In genomic region chr19:45446295-45446694, GRCh38 we compare ENCODE assay signal across 8 cellular contexts. TPM values are rescaled to one million over a fixed set of nuclear protein-coding genes. Genes with fewer than 3 reads are reported as not detected.
DNase-seq lines count a peak whose midpoint lies in the region; ATAC-seq and TF ChIP-seq lines count a peak whose summit lies in the region.

No MANE protein-coding gene starts in this region.

- H3K27me3 ChIP-seq in heart left ventricle (no peaks in the 10 kb centered on the region), sigmoid colon (no peaks in the 10 kb centered on the region)

- intact Hi-C loops in heart left ventricle (cut with DNase I) (no loop called here), cardiac septum (cut with DNase I) (no loop called here), OCI-LY7 (cut with micrococcal nuclease; ENCODE audit: unreplicated experiment) (loop anchor here (1.0 kb wide), 1 partner anchor 32 kb away; no protein-coding TSS in a partner anchor), sigmoid colon (cut with DNase I) (no loop called here)

- TF ChIP-seq EP300 in sigmoid colon (IDR thresholded peaks at IDR 0.05) = no peak

- no peaks in the 10 kb centered on the region for H4K20me1 ChIP-seq in OCI-LY7 (ENCODE audit: insufficient read depth, low read length)

- CTCF ChIA-PET in OCI-LY7 (lab: Charles Lee; ENCODE audit: unreplicated experiment) = no interaction called here

- H3K4me1 ChIP-seq in heart left ventricle (peaks cover 3 to 47% (median 26%) of the 10 kb centered on the region in 12 donors), OCI-LY7 (ENCODE audit: insufficient read depth, low read length, poor library complexity, severe bottlenecking) (peaks cover 49% of the 10 kb centered on the region), urinary bladder (ENCODE audit: insufficient read depth) (no peaks in the 10 kb centered on the region), sigmoid colon (peaks cover 0 to 45% (median 45%) of the 10 kb centered on the region in 4 donors)

- TF ChIP-seq CTCF in heart left ventricle (IDR thresholded peaks at IDR 0.05) (peak in 8 of 12 donors; percentile 9 to 44 (median 28)), OCI-LY7 (conservative IDR thresholded peaks at IDR 0.05; ENCODE audit: low read length) (peak; percentile 79), sigmoid colon (IDR thresholded peaks at IDR 0.05) (no peak)

- DNase-seq in heart left ventricle = no peak
- no peak for DNase-seq in cardiac septum (ENCODE audit: low spot score)
- DNase-seq in OCI-LY7 (ENCODE audit: low spot score) = peak; percentile 73
- peak; percentile 58 to 59 for DNase-seq in erythroblast (lab: John Stamatoyannopoulos, UW)
- DNase-seq in amygdala (lab: John Stamatoyannopoulos, UW) = no peak
- DNase-seq in sigmoid colon = no peak
- no peak for DNase-seq in NCI-H2196 treated with DMSO at 0.1 percent for 48 hours (lab: John Stamatoyannopoulos, UW; ENCODE audit: unreplicated experiment)

- H3K79me2 ChIP-seq in OCI-LY7 (ENCODE audit: insufficient read depth, low read depth, low read length) = no peaks in the 10 kb centered on the region

- no peak overlapping the region for H3K27ac ChIP-seq in heart left ventricle
- H3K27ac ChIP-seq in OCI-LY7 (ENCODE audit: low read depth, low read length, poor library complexity, severe bottlenecking) = no peak overlapping the region
- peak overlapping the region; percentile 80 for H3K27ac ChIP-seq in urinary bladder (ENCODE audit: low read depth)
- no peak overlapping the region for H3K27ac ChIP-seq in sigmoid colon

- no peak for TF ChIP-seq POLR2A in heart left ventricle (IDR thresholded peaks at IDR 0.05)
- no peak for TF ChIP-seq POLR2A in erythroblast (IDR thresholded peaks at IDR 0.05; ENCODE audit: low read length)
- no peak for TF ChIP-seq POLR2A in sigmoid colon (IDR thresholded peaks at IDR 0.05)

- POLR2A ChIA-PET in OCI-LY7 (lab: Charles Lee) = no interaction called here

- 84 to 88% (median 86%) methylated on average over 6 of the region's 6 CpGs for WGBS in heart left ventricle, 4 donors
- 83% methylated on average over 6 of the region's 6 CpGs for WGBS in urinary bladder
- 82 to 85% methylated on average over 6 of the region's 6 CpGs for WGBS in sigmoid colon, 2 donors

- no peak for ATAC-seq in heart left ventricle

- no peak overlapping the region for H3K4me3 ChIP-seq in heart left ventricle
- no peak overlapping the region for H3K4me3 ChIP-seq in OCI-LY7 (ENCODE audit: low read depth, low read length, poor library complexity, severe bottlenecking)
- no peak overlapping the region for H3K4me3 ChIP-seq in urinary bladder (ENCODE audit: low read depth, low read length)
- H3K4me3 ChIP-seq in sigmoid colon = no peak overlapping the region

- no peak overlapping the region for H2AFZ ChIP-seq in OCI-LY7 (ENCODE audit: low read length)

- H3K36me3 ChIP-seq in heart left ventricle (no peaks in the 10 kb centered on the region), OCI-LY7 (ENCODE audit: insufficient read depth, low read length) (no peaks in the 10 kb centered on the region), urinary bladder (ENCODE audit: insufficient read depth) (no peaks in the 10 kb centered on the region), sigmoid colon (no peaks in the 10 kb centered on the region)

- H3K4me2 ChIP-seq in OCI-LY7 (ENCODE audit: low read length) = no peak overlapping the region

- H3K9me3 ChIP-seq in heart left ventricle (no peaks in the 10 kb centered on the region), OCI-LY7 (ENCODE audit: low read length) (no peaks in the 10 kb centered on the region), sigmoid colon (no peaks in the 10 kb centered on the region)

- no peaks in the 10 kb centered on the region for H3K9me2 ChIP-seq in OCI-LY7 (ENCODE audit: insufficient read depth, low read length)

- BruUV-seq in OCI-LY7 (replicated peaks; lab: Mats Ljungman, UMichigan) = no TSS peak

RNA-seq across cellular contexts. Expression of gene FOSB, which starts 21.5 kb away (rescaled TPM):
- total RNA-seq in heart left ventricle (100 to 1,000 TPM in 1 of 9 donors, 10 to 100 TPM in 1, 1 to 10 TPM in 4, under 1 TPM in 3; 0.23 to 107 (median 1.1) TPM), cardiac septum (0.94 TPM), OCI-LY7 (2022) (2.1 and 2.4 TPM in 2 replicates), urinary bladder (10.4 TPM), sigmoid colon (10 to 100 TPM in 3 of 4 donors, 1 to 10 TPM in 1; 1.1 to 28.1 (median 23.1) TPM)
- polyA plus RNA-seq in heart left ventricle (1 to 10 TPM; 1.4 to 8.0 TPM), urinary bladder (128 TPM), sigmoid colon (10 to 100 TPM in 1 of 3 donors, 1 to 10 TPM in 2; 3.7 to 11.0 (median 5.4) TPM)
- 1.2 and 2.3 TPM in 2 replicates for total RNA-seq in OCI-LY7 (2014; rRNA removed; shearing (Covaris generic))

RNA-seq across cellular contexts. Expression of gene ERCC1, which starts 22.6 kb away (rescaled TPM):
- 100 to 1,000 TPM; 104 to 156 (median 121) TPM for total RNA-seq in heart left ventricle
- 100 to 1,000 TPM; 120 to 294 TPM for polyA plus RNA-seq in heart left ventricle
- 89.0 TPM for total RNA-seq in cardiac septum
- total RNA-seq in OCI-LY7 (2014; rRNA removed; shearing (Covaris generic)) = 125 and 126 TPM in 2 replicates
- total RNA-seq in OCI-LY7 (2022) = 46.2 and 59.4 TPM in 2 replicates
- total RNA-seq in urinary bladder = 64.0 TPM
- polyA plus RNA-seq in urinary bladder = 50.3 TPM
- total RNA-seq in sigmoid colon = 10 to 100 TPM; 41.8 to 67.0 (median 64.4) TPM
- polyA plus RNA-seq in sigmoid colon = 10 to 100 TPM; 27.3 to 31.8 (median 30.1) TPM

RNA-seq across cellular contexts. Expression of gene POLR1G, which starts 39.9 kb away (rescaled TPM):
- total RNA-seq in heart left ventricle (10 to 100 TPM in 1 of 9 donors, 1 to 10 TPM in 8; 4.4 to 10.6 (median 6.9) TPM), cardiac septum (3.2 TPM), OCI-LY7 (2022) (8.8 and 10.8 TPM in 2 replicates), urinary bladder (1.8 TPM), sigmoid colon (1 to 10 TPM; 1.6 to 4.2 (median 3.8) TPM)
- polyA plus RNA-seq in heart left ventricle (1 to 10 TPM; 6.7 to 8.5 TPM), urinary bladder (5.0 TPM), sigmoid colon (1 to 10 TPM; 1.2 to 5.6 (median 2.3) TPM)
- 16.3 and 28.0 TPM in 2 replicates for total RNA-seq in OCI-LY7 (2014; rRNA removed; shearing (Covaris generic))

RNA-seq across cellular contexts. Expression of gene PPP1R13L, which starts 41.4 kb away (rescaled TPM):
- 100 to 1,000 TPM in 7 of 9 donors, 10 to 100 TPM in 2; 92.3 to 400 (median 139) TPM for total RNA-seq in heart left ventricle
- polyA plus RNA-seq in heart left ventricle = 100 to 1,000 TPM; 102 to 174 TPM
- 119 TPM for total RNA-seq in cardiac septum
- total RNA-seq in OCI-LY7 (2014; rRNA removed; shearing (Covaris generic)) = 5.3 and 7.8 TPM in 2 replicates
- total RNA-seq in OCI-LY7 (2022) = 15.5 and 17.4 TPM in 2 replicates
- total RNA-seq in urinary bladder = 7.7 TPM
- 28.1 TPM for polyA plus RNA-seq in urinary bladder
- 1 to 10 TPM; 5.8 to 9.4 (median 7.7) TPM for total RNA-seq in sigmoid colon
- 10 to 100 TPM; 15.6 to 34.0 (median 18.0) TPM for polyA plus RNA-seq in sigmoid colon

RNA-seq across cellular contexts. Expression of gene RTN2, which starts 50.6 kb away (rescaled TPM):
- total RNA-seq in heart left ventricle (10 to 100 TPM; 12.9 to 33.0 (median 26.9) TPM), cardiac septum (15.1 TPM), OCI-LY7 (2022) (7.6 and 9.1 TPM in 2 replicates), urinary bladder (6.0 TPM), sigmoid colon (10 to 100 TPM; 15.0 to 23.5 (median 19.2) TPM)
- polyA plus RNA-seq in heart left ventricle (10 to 100 TPM; 12.1 to 14.2 TPM), urinary bladder (34.9 TPM), sigmoid colon (10 to 100 TPM in 2 of 3 donors, 1 to 10 TPM in 1; 9.5 to 15.0 (median 12.0) TPM)
- total RNA-seq in OCI-LY7 (2014; rRNA removed; shearing (Covaris generic)) = 1.5 and 8.6 TPM in 2 replicates

Comparison
In these comparisons a context has a peak if more than half of its experiments do, and no peak if none do; other contexts are left out.
1. DNase-seq: peak in OCI-LY7 (single experiment) and erythroblast (2 of 2); none in heart left ventricle (0 of 5), cardiac septum (single experiment), amygdala (0 of 56), sigmoid colon (single experiment) and NCI-H2196 treated with DMSO at 0.1 percent for 48 hours (single experiment).
2. CTCF ChIP-seq: peak in heart left ventricle (8 of 12) and OCI-LY7 (single experiment); none in sigmoid colon (0 of 4).